In the genomic region with DNA sequence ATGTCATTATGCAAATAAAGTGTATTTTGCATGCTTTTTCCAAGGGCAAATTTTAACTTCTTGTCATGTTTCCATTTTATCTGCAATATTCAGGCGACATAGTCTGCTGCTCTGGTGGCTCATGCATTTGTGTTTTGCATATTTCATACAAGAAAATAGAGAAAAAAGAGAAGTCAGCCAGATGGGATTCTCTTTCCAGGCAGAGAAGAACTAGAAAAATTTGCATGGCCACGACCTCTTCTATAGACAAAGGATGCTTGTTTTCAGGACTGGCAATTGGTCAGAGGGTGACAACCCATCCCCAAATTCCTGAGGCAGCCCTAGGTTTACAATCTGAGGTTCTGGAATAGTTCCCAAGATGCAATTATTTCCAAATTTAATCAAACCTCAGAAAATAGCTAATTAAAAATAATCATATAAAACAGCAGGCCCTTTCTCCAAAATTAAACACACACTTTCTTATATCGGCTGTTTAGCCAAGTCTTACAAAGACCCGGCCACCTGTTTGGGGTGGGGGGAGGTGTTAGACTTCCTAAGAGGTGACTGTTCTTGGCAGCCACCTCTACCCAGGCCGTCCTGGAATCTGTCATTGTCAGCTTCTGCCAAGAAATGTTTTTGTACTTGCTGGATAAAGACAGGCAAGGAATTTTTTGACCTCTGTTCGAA, we compare ENCODE assay signal across 9 cellular contexts. TPM values are rescaled to one million over a fixed set of nuclear protein-coding genes. Genes with fewer than 3 reads are reported as not detected.
DNase-seq lines count a peak whose midpoint lies in the region; ATAC-seq and TF ChIP-seq lines count a peak whose summit lies in the region.
"Had no signal": no experiment of that assay in that cellular context is flagged by ENCODE, and none has a peak within 500 bp of the region (broad histone marks: within the 10 kb centered on the region; RNA-seq: fewer than 3 reads in every experiment).

No MANE protein-coding gene starts in this region.

- DNase-seq in AG10803 (ENCODE audit: low read depth): peak; percentile 57
- DNase-seq in M059J (ENCODE audit: low read depth): peak; percentile 49
- DNase-seq in activated CD4-positive, CD25-positive, alpha-beta regulatory T cell (lab: John Stamatoyannopoulos, UW): no peak
- no peak for DNase-seq in NCI-H187 (lab: John Stamatoyannopoulos, UW)
- no peak for DNase-seq in activated T-helper 2 cell treated with anti-CD3 and anti-CD28 coated beads, Interferon-gamma antibody, Interleukin-2, Interleukin-4, amounts not matched to agents 10 μg/mL and 5 μg/mL and 100 μg/mL, durations not matched to agents 14 hours and 24 hours and 36 hours (ENCODE audit: low spot score)
- no peak for DNase-seq in ascending aorta (ENCODE audit: low spot score in 2 of 2)
- DNase-seq: NCI-H774 had no signal

- H3K9me3 Mint-ChIP-seq in dendritic cell treated with granulocyte-macrophage colony-stimulating factor and Interleukin-4, amounts not matched to agents 40 ng/mL and 50 ng/mL, for 4 days: no peaks in the 10 kb centered on the region
- H3K9me3 Mint-ChIP-seq in activated T-helper 2 cell treated with anti-CD3 and anti-CD28 coated beads, Interferon-gamma antibody, Interleukin-2, Interleukin-4, amounts not matched to agents 10 μg/mL and 5 μg/mL and 100 μg/mL, durations not matched to agents 14 hours and 24 hours and 36 hours: no peaks in the 10 kb centered on the region

- peaks cover 26% of the 10 kb centered on the region for H3K4me1 Mint-ChIP-seq in dendritic cell treated with granulocyte-macrophage colony-stimulating factor and Interleukin-4, amounts not matched to agents 40 ng/mL and 50 ng/mL, for 4 days (ENCODE audit: low read depth)
- H3K4me1 Mint-ChIP-seq in activated T-helper 2 cell treated with anti-CD3 and anti-CD28 coated beads, Interferon-gamma antibody, Interleukin-2, Interleukin-4, amounts not matched to agents 10 μg/mL and 5 μg/mL and 100 μg/mL, durations not matched to agents 14 hours and 24 hours and 36 hours (ENCODE audit: low read depth): peaks cover 59% of the 10 kb centered on the region

- no peak for TF ChIP-seq CTCF in AG10803 (conservative IDR thresholded peaks at IDR 0.05; ENCODE audit: low read length)
- no peak for TF ChIP-seq CTCF in ascending aorta (IDR thresholded peaks at IDR 0.05)

- H3K27me3 ChIP-seq in ascending aorta: no peaks in the 10 kb centered on the region

- no peaks in the 10 kb centered on the region for H3K27me3 Mint-ChIP-seq in dendritic cell treated with granulocyte-macrophage colony-stimulating factor and Interleukin-4, amounts not matched to agents 40 ng/mL and 50 ng/mL, for 4 days
- H3K27me3 Mint-ChIP-seq in activated T-helper 2 cell treated with anti-CD3 and anti-CD28 coated beads, Interferon-gamma antibody, Interleukin-2, Interleukin-4, amounts not matched to agents 10 μg/mL and 5 μg/mL and 100 μg/mL, durations not matched to agents 14 hours and 24 hours and 36 hours (ENCODE audit: low read depth): no peaks in the 10 kb centered on the region

- intact Hi-C loops in dendritic cell treated with granulocyte-macrophage colony-stimulating factor and Interleukin-4, amounts not matched to agents 40 ng/mL and 50 ng/mL, for 4 days (cut with micrococcal nuclease): no loop called here
- intact Hi-C loops in activated T-helper 2 cell treated with anti-CD3 and anti-CD28 coated beads, Interferon-gamma antibody, Interleukin-2, Interleukin-4, amounts not matched to agents 10 μg/mL and 5 μg/mL and 100 μg/mL, durations not matched to agents 14 hours and 24 hours and 36 hours (cut with micrococcal nuclease): loop anchor here (1.0 kb wide), 1 partner anchor 12 kb away; no protein-coding TSS in a partner anchor
- intact Hi-C loops in ascending aorta (cut with DNase I): no loop called here

- peak overlapping the region; percentile 75 for H3K27ac Mint-ChIP-seq in dendritic cell treated with granulocyte-macrophage colony-stimulating factor and Interleukin-4, amounts not matched to agents 40 ng/mL and 50 ng/mL, for 4 days
- no peak overlapping the region for H3K27ac Mint-ChIP-seq in activated T-helper 2 cell treated with anti-CD3 and anti-CD28 coated beads, Interferon-gamma antibody, Interleukin-2, Interleukin-4, amounts not matched to agents 10 μg/mL and 5 μg/mL and 100 μg/mL, durations not matched to agents 14 hours and 24 hours and 36 hours

- no peak overlapping the region for H3K4me3 Mint-ChIP-seq in dendritic cell treated with granulocyte-macrophage colony-stimulating factor and Interleukin-4, amounts not matched to agents 40 ng/mL and 50 ng/mL, for 4 days
- no peak overlapping the region for H3K4me3 Mint-ChIP-seq in activated T-helper 2 cell treated with anti-CD3 and anti-CD28 coated beads, Interferon-gamma antibody, Interleukin-2, Interleukin-4, amounts not matched to agents 10 μg/mL and 5 μg/mL and 100 μg/mL, durations not matched to agents 14 hours and 24 hours and 36 hours (ENCODE audit: low read depth)

- H3K36me3 Mint-ChIP-seq in dendritic cell treated with granulocyte-macrophage colony-stimulating factor and Interleukin-4, amounts not matched to agents 40 ng/mL and 50 ng/mL, for 4 days (ENCODE audit: low read depth): no peaks in the 10 kb centered on the region
- H3K36me3 Mint-ChIP-seq in activated T-helper 2 cell treated with anti-CD3 and anti-CD28 coated beads, Interferon-gamma antibody, Interleukin-2, Interleukin-4, amounts not matched to agents 10 μg/mL and 5 μg/mL and 100 μg/mL, durations not matched to agents 14 hours and 24 hours and 36 hours (ENCODE audit: low read depth): peaks cover 3% of the 10 kb centered on the region

- H3K4me3 ChIP-seq in AG10803 (ENCODE audit: low read length): no peak overlapping the region
- H3K4me3 ChIP-seq in ascending aorta: no peak overlapping the region

- no peaks in the 10 kb centered on the region for H3K36me3 ChIP-seq in ascending aorta

- ATAC-seq in GM18858 (IDR thresholded peaks at IDR 0.05; ENCODE audit: unreplicated experiment): peak; percentile 72

- H3K27ac ChIP-seq in ascending aorta: no peak overlapping the region

- no peaks in the 10 kb centered on the region for H3K9me3 ChIP-seq in ascending aorta

- H3K4me1 ChIP-seq in ascending aorta: no peaks in the 10 kb centered on the region

RNA-seq across cellular contexts. Expression of gene SOS1, which starts 20.6 kb away (rescaled TPM):
- total RNA-seq in M059J (2014; rRNA removed; shearing (Covaris generic)): 6.8 and 11.8 TPM in 2 replicates
- total RNA-seq in activated T-helper 2 cell treated with anti-CD3 and anti-CD28 coated beads, Interferon-gamma antibody, Interleukin-2, Interleukin-4, amounts not matched to agents 10 μg/mL and 5 μg/mL and 100 μg/mL, durations not matched to agents 14 hours and 24 hours and 36 hours: 52.6 and 64.2 TPM in 2 replicates
- total RNA-seq in ascending aorta: 11.3 TPM

Comparison
In these comparisons a context has a peak if more than half of its experiments do, and no peak if none do; other contexts are left out.
1. DNase-seq: peak in AG10803 (single experiment) and M059J (single experiment); none in activated CD4-positive, CD25-positive, alpha-beta regulatory T cell (0 of 4), NCI-H187 (0 of 2), activated T-helper 2 cell treated with anti-CD3 and anti-CD28 coated beads, Interferon-gamma antibody, Interleukin-2, Interleukin-4, amounts not matched to agents 10 μg/mL and 5 μg/mL and 100 μg/mL, durations not matched to agents 14 hours and 24 hours and 36 hours (single experiment) and ascending aorta (0 of 2).